ENCODE assay signal across 1 cellular context in the genomic region with DNA sequence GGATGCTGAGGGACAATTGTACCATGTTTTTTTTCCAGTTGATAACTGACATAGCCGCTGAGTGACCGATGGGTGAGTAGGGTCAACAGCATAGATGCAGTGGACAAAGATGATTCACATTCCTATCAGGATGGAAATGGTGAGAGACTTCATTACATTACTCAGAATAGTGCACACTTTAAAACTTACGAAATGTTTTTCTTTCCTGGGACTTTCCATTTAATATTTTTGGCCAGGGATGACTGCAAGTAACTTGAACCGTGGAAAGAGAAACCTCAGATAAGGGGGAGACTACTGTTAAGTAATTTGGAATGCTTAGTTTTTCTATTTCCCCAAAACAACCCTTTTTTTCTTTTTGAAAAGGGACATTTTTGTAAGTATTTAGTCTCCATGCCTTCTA.
TF ChIP-seq lines count a peak whose summit lies in the region.

No MANE protein-coding gene starts in this region.

TF ChIP-seq in IMR-90, 13 proteins besides CTCF, POLR2A, EP300 and RAD21 (continued from another document):
- TF ChIP-seq, protein P1, sequence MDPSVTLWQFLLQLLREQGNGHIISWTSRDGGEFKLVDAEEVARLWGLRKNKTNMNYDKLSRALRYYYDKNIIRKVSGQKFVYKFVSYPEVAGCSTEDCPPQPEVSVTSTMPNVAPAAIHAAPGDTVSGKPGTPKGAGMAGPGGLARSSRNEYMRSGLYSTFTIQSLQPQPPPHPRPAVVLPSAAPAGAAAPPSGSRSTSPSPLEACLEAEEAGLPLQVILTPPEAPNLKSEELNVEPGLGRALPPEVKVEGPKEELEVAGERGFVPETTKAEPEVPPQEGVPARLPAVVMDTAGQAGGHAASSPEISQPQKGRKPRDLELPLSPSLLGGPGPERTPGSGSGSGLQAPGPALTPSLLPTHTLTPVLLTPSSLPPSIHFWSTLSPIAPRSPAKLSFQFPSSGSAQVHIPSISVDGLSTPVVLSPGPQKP (IDR thresholded peaks at IDR 0.05; ENCODE audit: borderline replicate concordance, low read depth, low read length) = no peak
- TF ChIP-seq MAFK (IDR thresholded peaks at IDR 0.05; ENCODE audit: low read depth, low read length) = no peak
- TF ChIP-seq RCOR1 (IDR thresholded peaks at IDR 0.05; ENCODE audit: insufficient replicate concordance, low read length) = no peak
- peak; percentile 64 for TF ChIP-seq BHLHE40 (IDR thresholded peaks at IDR 0.05; ENCODE audit: low read depth, low read length)
- TF ChIP-seq CEBPB (IDR thresholded peaks at IDR 0.05; ENCODE audit: low read depth, low read length) = peak; percentile 59
- TF ChIP-seq FOS (IDR thresholded peaks at IDR 0.05; ENCODE audit: low read depth, low read length) = peak; percentile 63
- no peak for TF ChIP-seq SMC3 (IDR thresholded peaks at IDR 0.05; ENCODE audit: low read depth, low read length)
- no peak for TF ChIP-seq RFX5 (IDR thresholded peaks at IDR 0.05; ENCODE audit: low read depth, low read length)
TF ChIP-seq in IMR-90: peak in this region for 3.
